ENCODE assay signal across 27 cellular contexts in genomic region chr18:61774846-61775245, GRCh38.
"Had no signal": no experiment of that assay in that cellular context is flagged by ENCODE, and none has a peak within 500 bp of the region (broad histone marks: within the 10 kb centered on the region; RNA-seq: fewer than 3 reads in every experiment).

No MANE protein-coding gene starts in this region.

- H3K9me3 ChIP-seq: suprapubic skin, testis, thoracic aorta, thyroid gland, tibial artery, uterus, vagina had no signal

- DNase-seq: stimulated activated CD4-positive, alpha-beta T cell treated with anti-CD3 and anti-CD28 coated beads, Interleukin-2, amount 100 ng/mL, for 48 hours; stimulated activated CD4-positive, alpha-beta T cell treated with anti-CD3 and anti-CD28 coated beads, Interleukin-4, amount 100 ng/mL, for 1 hour; stimulated activated CD4-positive, alpha-beta T cell treated with anti-CD3 and anti-CD28 coated beads, Interleukin-4, amount 100 ng/mL, for 24 hours; stimulated activated CD4-positive, alpha-beta T cell treated with anti-CD3 and anti-CD28 coated beads, Interleukin-4, amount 100 ng/mL, for 4 hours; stimulated activated CD8-positive, alpha-beta memory T cell treated with anti-CD3 and anti-CD28 coated beads, Interleukin-4, amount 100 ng/mL, for 48 hours; stimulated activated naive B cell treated with anti-CD40 and anti-IgM and Interleukin-4, amounts not matched to agents 10 μg/mL and 1 μg/mL and 100 μg/mL, for 72 hours; stimulated activated naive CD4-positive, alpha-beta T cell; stimulated activated naive CD4-positive, alpha-beta T cell treated with Interleukin-2 at 50 U/mL for 16 hours; stimulated activated naive CD8-positive, alpha-beta T cell treated with anti-CD3 and anti-CD28 coated beads, Interleukin-15, amount 100 ng/mL, for 72 hours; stimulated activated naive CD8-positive, alpha-beta T cell treated with anti-CD3 and anti-CD28 coated beads, Interleukin-15, Interleukin-2, amounts not matched to agents 100 U/mL and 50 U/mL, for 24 hours; stomach; substantia nigra; testis; thyroid gland; tibial artery; transverse colon; trophoblast cell; upper lobe of left lung; upper lobe of right lung; uterus had no signal

- H3K36me3 ChIP-seq: stomach, suprapubic skin, thoracic aorta, thyroid gland, tibial artery, tibial nerve, transverse colon, upper lobe of left lung, upper lobe of right lung, uterus, vagina had no signal

- H3K27ac ChIP-seq: stomach, suprapubic skin, testis, thoracic aorta, thyroid gland, tibial artery, tibial nerve, transverse colon, upper lobe of left lung, upper lobe of right lung, uterus, vagina had no signal

- FAIRE-seq: urothelium cell line had no signal

- H3K4me1 ChIP-seq: stomach, suprapubic skin, thyroid gland, tibial nerve, transverse colon, upper lobe of left lung, upper lobe of right lung, uterus, vagina had no signal

- ATAC-seq: stimulated activated effector memory CD8-positive, alpha-beta T cell treated with anti-CD3 and anti-CD28 coated beads, Interleukin-12 subunit alpha, Interleukin-12 subunit beta, amount 100 ng/mL, for 72 hours; stimulated activated memory B cell treated with anti-CD40 and anti-IgM and Interleukin-4, amounts not matched to agents 10 μg/mL and 1 μg/mL and 100 μg/mL, for 72 hours; stimulated activated naive B cell treated with anti-CD40 and anti-IgM and Interleukin-4, amounts not matched to agents 10 μg/mL and 1 μg/mL and 100 μg/mL, for 72 hours; stimulated activated naive CD8-positive, alpha-beta T cell treated with anti-CD3 and anti-CD28 coated beads, Interleukin-15, amount 100 ng/mL, for 72 hours; stimulated activated naive CD8-positive, alpha-beta T cell treated with anti-CD3 and anti-CD28 coated beads, Interleukin-15, Interleukin-2, amounts not matched to agents 100 U/mL and 50 U/mL, for 24 hours; upper lobe of right lung had no signal

- H3K27me3 ChIP-seq: stomach, suprapubic skin, testis, thyroid gland, tibial artery, tibial nerve, transverse colon, upper lobe of left lung, upper lobe of right lung, uterus, vagina had no signal

- H3K4me3 ChIP-seq: stomach, suprapubic skin, testis, thoracic aorta, thyroid gland, tibial artery, tibial nerve, transverse colon, upper lobe of left lung, upper lobe of right lung, uterus, vagina had no signal
